Comparison of ENCODE assay signal across 1 cellular context in genomic region chr11:119324124-119324665, GRCh38.
TF ChIP-seq lines count a peak whose summit lies in the region.

No MANE protein-coding gene starts in this region.

TF ChIP-seq in GM12878, 131 proteins besides CTCF, POLR2A, EP300 and RAD21:
- TF ChIP-seq NR2C1 (IDR thresholded peaks at IDR 0.05): no peak
- TF ChIP-seq POU2F2 (IDR thresholded peaks at IDR 0.05; ENCODE audit: borderline replicate concordance, low read depth, low read length): no peak
- no peak for TF ChIP-seq ETV6 (conservative IDR thresholded peaks at IDR 0.05 in 1 of 2, IDR thresholded peaks at IDR 0.05 in 1 of 2; ENCODE audit: borderline replicate concordance in 1 of 2, low read depth in 1 of 2)
- no peak for TF ChIP-seq KAT2A (conservative IDR thresholded peaks at IDR 0.05; ENCODE audit: control insufficient read depth, low read depth, low read length)
- TF ChIP-seq TCF12 (IDR thresholded peaks at IDR 0.05; ENCODE audit: low read depth, low read length): no peak
- no peak for TF ChIP-seq HCFC1 (IDR thresholded peaks at IDR 0.05; ENCODE audit: low read length)
- TF ChIP-seq HDAC6 (IDR thresholded peaks at IDR 0.05; ENCODE audit: unreplicated experiment): no peak
- no peak for TF ChIP-seq E2F4 (IDR thresholded peaks at IDR 0.05; ENCODE audit: low read depth, low read length)
- no peak for TF ChIP-seq POLR2AphosphoS2 (IDR thresholded peaks at IDR 0.05; ENCODE audit: low read depth, low read length)
- no peak for TF ChIP-seq RELB (IDR thresholded peaks at IDR 0.05; ENCODE audit: low read depth)
- no peak for TF ChIP-seq NKRF (conservative IDR thresholded peaks at IDR 0.05)
- no peak for TF ChIP-seq MAX (IDR thresholded peaks at IDR 0.05; ENCODE audit: low read depth, low read length)
- TF ChIP-seq NR2F1 (conservative IDR thresholded peaks at IDR 0.05): no peak
